ENCODE assay signal across 9 cellular contexts in genomic region chr10:99874341-99875085, GRCh38.
"Had no signal": no experiment of that assay in that cellular context is flagged by ENCODE, and none has a peak within 500 bp of the region (broad histone marks: within the 10 kb centered on the region; RNA-seq: fewer than 3 reads in every experiment).

No MANE protein-coding gene starts in this region.

- H3K4me3 Mint-ChIP-seq: brain had no signal

- H3K27me3 Mint-ChIP-seq: brain had no signal

- H3K9me3 Mint-ChIP-seq: brain had no signal

- ATAC-seq: activated CD4-positive, CD25-positive, alpha-beta regulatory T cell treated with anti-CD3 and anti-CD28 coated beads, Interleukin-2, amount 50 U/mL, for 24 hours; esophagus mucosa had no signal

- H3K4me1 Mint-ChIP-seq: brain had no signal

- DNase-seq: activated naive CD4-positive, alpha-beta T cell treated with anti-CD3 and anti-CD28 coated beads, Interleukin-2, amount 50 U/mL, for 16 hours; cerebellar nuclear complex; dermis blood vessel endothelial cell; hypothalamus; mesendoderm had no signal

- H3K27ac ChIP-seq: skin epidermis had no signal

- H3K4me3 ChIP-seq: skin epidermis had no signal
